In the genomic region with DNA sequence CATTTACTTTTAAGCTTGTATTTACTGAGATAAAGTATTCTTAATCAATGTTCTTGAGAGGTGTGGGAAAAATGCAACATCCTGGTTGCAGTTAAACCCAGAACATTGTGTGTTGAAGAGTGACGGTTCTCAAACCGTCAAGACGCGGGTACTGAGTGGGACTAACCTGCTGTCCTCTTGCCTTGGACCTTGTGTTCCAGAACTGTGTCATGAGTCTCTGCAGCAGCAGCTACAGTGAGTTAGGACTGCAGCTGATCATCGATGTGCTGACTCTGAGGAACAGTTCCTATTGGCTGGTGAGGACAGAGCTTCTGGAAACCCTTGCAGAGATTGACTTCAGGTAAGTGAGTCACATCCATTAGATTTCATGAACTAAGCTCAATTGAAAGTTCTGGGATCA, we compare ENCODE assay signal across 28 cellular contexts. TPM values are rescaled to one million over a fixed set of nuclear protein-coding genes. Genes with fewer than 3 reads are reported as not detected.
"Had no signal": no experiment of that assay in that cellular context is flagged by ENCODE, and none has a peak within 500 bp of the region (broad histone marks: within the 10 kb centered on the region; RNA-seq: fewer than 3 reads in every experiment).

No MANE protein-coding gene starts in this region.

- H3K27ac Mint-ChIP-seq: activated B cell treated with CpG ODN at 0.5 μM for 24 hours; activated naive CD8-positive, alpha-beta T cell treated with anti-CD3 and anti-CD28 coated beads, Interleukin-2, amount 50 U/mL, for 24 hours; T-cell; T-helper 2 cell treated with Interferon-gamma antibody and Interleukin-4, amounts not matched to agents 5 μg/mL and 100 μg/mL, for 36 hours had no signal

- H3K9me3 Mint-ChIP-seq: activated B cell treated with CpG ODN at 0.5 μM for 24 hours; activated CD4-positive, alpha-beta T cell treated with anti-CD3 and anti-CD28 coated beads, Interleukin-2, amount 10 ng/mL, durations not matched to agents 24 days and 14 days; activated naive CD4-positive, alpha-beta T cell treated with anti-CD3 and anti-CD28 coated beads, Interleukin-2, amount 50 U/mL, for 72 hours; activated naive CD8-positive, alpha-beta T cell treated with anti-CD3 and anti-CD28 coated beads, Interleukin-2, amount 50 U/mL, for 24 hours; activated T-cell treated with anti-CD3 and anti-CD28 coated beads, Interleukin-2, amount 50 U/mL, for 4 hours; brain; T-cell; T-helper 2 cell treated with Interferon-gamma antibody and Interleukin-4, amounts not matched to agents 5 μg/mL and 100 μg/mL, for 36 hours had no signal

- H3K27ac ChIP-seq: SK-N-MC had no signal

- H3K27me3 ChIP-seq: ascending aorta had no signal

- DNase-seq: activated B cell treated with CpG ODN at 0.5 μM for 24 hours; activated CD4-positive, alpha-beta T cell treated with anti-CD3 and anti-CD28 coated beads for 1 hour; activated CD4-positive, alpha-beta T cell treated with anti-CD3 and anti-CD28 coated beads, Interleukin-2, amount 10 ng/mL, durations not matched to agents 24 days and 14 days; activated CD4-positive, alpha-beta T cell treated with anti-CD3 and anti-CD28 coated beads, Interleukin-2, amount 50 U/mL, for 48 hours; activated effector memory CD4-positive, alpha-beta T cell treated with anti-CD3 and anti-CD28 coated beads, Interleukin-2, amount 50 U/mL, for 16 hours; activated naive CD4-positive, alpha-beta T cell treated with Interleukin-2 at 50 U/mL for 16 hours; activated naive CD8-positive, alpha-beta T cell treated with anti-CD3 and anti-CD28 coated beads, Interleukin-2, amount 50 U/mL, for 24 hours; activated T-cell treated with anti-CD3 and anti-CD28 coated beads, Interleukin-2, amount 50 U/mL, for 4 hours; amniotic stem cell; Karpas-422; MM.1S; NCI-H1105; NCI-H1436; NCI-H1694 treated with DMSO at 0.1 percent for 48 hours; NCI-H2029 treated with DMSO at 0.1 percent for 48 hours; NCI-H345; NCI-H510A; NCI-H526 treated with DMSO at 0.1 percent for 48 hours; NCI-H82; T-cell had no signal

- H3K4me1 Mint-ChIP-seq: activated B cell treated with CpG ODN at 0.5 μM for 24 hours; activated naive CD8-positive, alpha-beta T cell treated with anti-CD3 and anti-CD28 coated beads, Interleukin-2, amount 50 U/mL, for 24 hours; brain; T-cell had no signal

- H3K4me3 Mint-ChIP-seq: activated B cell treated with CpG ODN at 0.5 μM for 24 hours; activated CD4-positive, alpha-beta T cell treated with anti-CD3 and anti-CD28 coated beads, Interleukin-2, amount 10 ng/mL, durations not matched to agents 24 days and 14 days; activated naive CD8-positive, alpha-beta T cell treated with anti-CD3 and anti-CD28 coated beads, Interleukin-2, amount 50 U/mL, for 24 hours; activated T-cell treated with anti-CD3 and anti-CD28 coated beads, Interleukin-2, amount 50 U/mL, for 4 hours; brain; T-cell; T-helper 2 cell treated with Interferon-gamma antibody and Interleukin-4, amounts not matched to agents 5 μg/mL and 100 μg/mL, for 36 hours had no signal

- H3K27me3 Mint-ChIP-seq: activated B cell treated with CpG ODN at 0.5 μM for 24 hours; activated CD4-positive, alpha-beta T cell treated with anti-CD3 and anti-CD28 coated beads, Interleukin-2, amount 10 ng/mL, durations not matched to agents 24 days and 14 days; activated naive CD8-positive, alpha-beta T cell treated with anti-CD3 and anti-CD28 coated beads, Interleukin-2, amount 50 U/mL, for 24 hours; brain; T-cell had no signal

- H3K9me3 ChIP-seq: ascending aorta had no signal

- H3K4me3 ChIP-seq: ascending aorta, K562, SK-N-MC had no signal

- ATAC-seq: activated naive CD4-positive, alpha-beta T cell treated with anti-CD3 and anti-CD28 coated beads, Interleukin-2, amount 50 U/mL, for 72 hours; activated naive CD8-positive, alpha-beta T cell treated with anti-CD3 and anti-CD28 coated beads, Interleukin-2, amount 50 U/mL, for 24 hours; activated T-cell treated with anti-CD3 and anti-CD28 coated beads, Interleukin-2, amount 50 U/mL, for 4 hours; K562; T-cell had no signal

RNA-seq across cellular contexts. Expression of gene HTT-AS, which starts 59.9 kb away (rescaled TPM):
- total RNA-seq: activated B cell treated with CpG ODN at 0.5 μM for 24 hours; activated CD4-positive, alpha-beta T cell treated with anti-CD3 and anti-CD28 coated beads, Interleukin-2, amount 10 ng/mL, durations not matched to agents 24 days and 14 days; activated naive CD4-positive, alpha-beta T cell treated with anti-CD3 and anti-CD28 coated beads, Interleukin-2, amount 50 U/mL, for 72 hours; activated T-cell treated with anti-CD3 and anti-CD28 coated beads, Interleukin-2, amount 50 U/mL, for 4 hours; ascending aorta; K562; OCI-LY7; RPMI7951; T-cell had no signal
- polyA plus RNA-seq: K562 had no signal
